15 cellular contexts compared by ENCODE assay signal in genomic region chr4:124019749-124020549, GRCh38.
DNase-seq lines count a peak whose midpoint lies in the region; ATAC-seq and TF ChIP-seq lines count a peak whose summit lies in the region.
"Had no signal": no experiment of that assay in that cellular context is flagged by ENCODE, and none has a peak within 500 bp of the region (broad histone marks: within the 10 kb centered on the region; RNA-seq: fewer than 3 reads in every experiment).

No MANE protein-coding gene starts in this region.

- H3K4me3 ChIP-seq in HEK293 (ENCODE audit: low read depth, low read length): no peak overlapping the region
- no peak overlapping the region for H3K4me3 ChIP-seq in left lung
- H3K4me3 ChIP-seq in stomach: no peak overlapping the region
- H3K4me3 ChIP-seq in MG63: no peak overlapping the region

- H3K27ac ChIP-seq in HEK293 (ENCODE audit: extremely low read depth, low read depth, low read length) (no peak overlapping the region), left lung (peak overlapping the region; percentile 36 to 65), stomach (peak overlapping the region; percentile 59 to 80 (median 68))

- H3K36me3 ChIP-seq in HEK293 (ENCODE audit: control insufficient read depth in 2 of 2, insufficient read depth in 1 of 2, low read length in 2 of 2) (no peaks in the 10 kb centered on the region), left lung (no peaks in the 10 kb centered on the region), stomach (no peaks in the 10 kb centered on the region), MG63 (no peaks in the 10 kb centered on the region)

- no peaks in the 10 kb centered on the region for H3K36me3 Mint-ChIP-seq in chondrocyte (ENCODE audit: low read depth)
- H3K36me3 Mint-ChIP-seq: CD14-positive monocyte, IgD-negative memory B cell, immature natural killer cell had no signal

- H3K4me1 ChIP-seq in HEK293 (ENCODE audit: control insufficient read depth, insufficient read depth, low read length): no peaks in the 10 kb centered on the region
- peaks cover 13 to 16% of the 10 kb centered on the region in 2 donors for H3K4me1 ChIP-seq in left lung
- H3K4me1 ChIP-seq in stomach: peaks cover 0 to 23% (median 11%) of the 10 kb centered on the region in 4 donors

- TF ChIP-seq POLR2A in stomach (IDR thresholded peaks at IDR 0.05): no peak

- TF ChIP-seq CTCF in HEK293 (tag by site-specific recombination; IDR thresholded peaks at IDR 0.05) (no peak), chondrocyte (IDR thresholded peaks at IDR 0.05) (no peak), left lung (IDR thresholded peaks at IDR 0.05) (no peak), stomach (IDR thresholded peaks at IDR 0.05) (no peak)

- CTCF ChIA-PET in HEK293 (lab: Yijun Ruan, JAX): no interaction called here

- ATAC-seq in left lung: peak; percentile 69
- ATAC-seq: activated T-cell treated with anti-CD3 and anti-CD28 coated beads, Interleukin-2, amount 50 U/mL, for 4 hours had no signal

- intact Hi-C loops in left lung (cut with DNase I) (no loop called here), stomach (cut with DNase I; ENCODE audit: low total_unique reads) (no loop called here)

- no peak overlapping the region for H3K4me3 Mint-ChIP-seq in chondrocyte (ENCODE audit: unreplicated experiment)
- H3K4me3 Mint-ChIP-seq: activated T-cell treated with anti-CD3 and anti-CD28 coated beads, Interleukin-2, amount 50 U/mL, for 4 hours had no signal

- H3K4me1 Mint-ChIP-seq in chondrocyte (ENCODE audit: low read depth): peaks cover 22% of the 10 kb centered on the region

- H3K27me3 ChIP-seq in left lung (no peaks in the 10 kb centered on the region), stomach (no peaks in the 10 kb centered on the region), MG63 (no peaks in the 10 kb centered on the region)

- no peaks in the 10 kb centered on the region for H3K27me3 Mint-ChIP-seq in chondrocyte (ENCODE audit: low read depth)
- H3K27me3 Mint-ChIP-seq: IgD-negative memory B cell had no signal

- no peaks in the 10 kb centered on the region for H3K9me3 ChIP-seq in HEK293 (ENCODE audit: control insufficient read depth, insufficient read depth, low read depth, low read length)
- H3K9me3 ChIP-seq in left lung: no peaks in the 10 kb centered on the region
- H3K9me3 ChIP-seq in stomach: no peaks in the 10 kb centered on the region
- H3K9me3 ChIP-seq in MG63: no peaks in the 10 kb centered on the region

- DNase-seq in chondrocyte (ENCODE audit: low spot score) (no peak), left lung (no peak), stomach (no peak), hippocampal formation (lab: John Stamatoyannopoulos, UW) (no peak), NCI-H748 (lab: John Stamatoyannopoulos, UW; ENCODE audit: unreplicated experiment) (no peak), NCI-H526 (lab: John Stamatoyannopoulos, UW) (no peak), MG63 (no peak)
- DNase-seq: activated CD4-positive, CD25-positive, alpha-beta regulatory T cell treated with anti-CD3 and anti-CD28 coated beads, Interleukin-2, amount 50 U/mL, for 72 hours; activated T-cell treated with anti-CD3 and anti-CD28 coated beads, Interleukin-2, amount 50 U/mL, for 4 hours; GF-D8; immature natural killer cell; NCI-H187 treated with DMSO at 0.1 percent for 48 hours had no signal

- H3K27ac Mint-ChIP-seq in chondrocyte (ENCODE audit: unreplicated experiment): peak overlapping the region; percentile 11
- H3K27ac Mint-ChIP-seq: IgD-negative memory B cell had no signal

- 67 to 87% (median 78%) methylated on average over 4 of the region's 4 CpGs for WGBS in stomach, 5 donors

- peaks cover 1% of the 10 kb centered on the region for H3K9me3 Mint-ChIP-seq in chondrocyte (ENCODE audit: low read depth)
- H3K9me3 Mint-ChIP-seq: activated T-cell treated with anti-CD3 and anti-CD28 coated beads, Interleukin-2, amount 50 U/mL, for 4 hours had no signal

- POLR2A ChIA-PET in HEK293 (lab: Yijun Ruan, JAX): interaction anchor here (0.6 kb wide), 1 partner anchor 8 kb away, joined by 3 read pairs; no protein-coding TSS in a partner anchor

- TF ChIP-seq EP300 in stomach (IDR thresholded peaks at IDR 0.05): no peak

TF ChIP-seq in HEK293, 187 proteins besides CTCF, POLR2A, EP300 and RAD21:
- TF ChIP-seq, protein P1, sequence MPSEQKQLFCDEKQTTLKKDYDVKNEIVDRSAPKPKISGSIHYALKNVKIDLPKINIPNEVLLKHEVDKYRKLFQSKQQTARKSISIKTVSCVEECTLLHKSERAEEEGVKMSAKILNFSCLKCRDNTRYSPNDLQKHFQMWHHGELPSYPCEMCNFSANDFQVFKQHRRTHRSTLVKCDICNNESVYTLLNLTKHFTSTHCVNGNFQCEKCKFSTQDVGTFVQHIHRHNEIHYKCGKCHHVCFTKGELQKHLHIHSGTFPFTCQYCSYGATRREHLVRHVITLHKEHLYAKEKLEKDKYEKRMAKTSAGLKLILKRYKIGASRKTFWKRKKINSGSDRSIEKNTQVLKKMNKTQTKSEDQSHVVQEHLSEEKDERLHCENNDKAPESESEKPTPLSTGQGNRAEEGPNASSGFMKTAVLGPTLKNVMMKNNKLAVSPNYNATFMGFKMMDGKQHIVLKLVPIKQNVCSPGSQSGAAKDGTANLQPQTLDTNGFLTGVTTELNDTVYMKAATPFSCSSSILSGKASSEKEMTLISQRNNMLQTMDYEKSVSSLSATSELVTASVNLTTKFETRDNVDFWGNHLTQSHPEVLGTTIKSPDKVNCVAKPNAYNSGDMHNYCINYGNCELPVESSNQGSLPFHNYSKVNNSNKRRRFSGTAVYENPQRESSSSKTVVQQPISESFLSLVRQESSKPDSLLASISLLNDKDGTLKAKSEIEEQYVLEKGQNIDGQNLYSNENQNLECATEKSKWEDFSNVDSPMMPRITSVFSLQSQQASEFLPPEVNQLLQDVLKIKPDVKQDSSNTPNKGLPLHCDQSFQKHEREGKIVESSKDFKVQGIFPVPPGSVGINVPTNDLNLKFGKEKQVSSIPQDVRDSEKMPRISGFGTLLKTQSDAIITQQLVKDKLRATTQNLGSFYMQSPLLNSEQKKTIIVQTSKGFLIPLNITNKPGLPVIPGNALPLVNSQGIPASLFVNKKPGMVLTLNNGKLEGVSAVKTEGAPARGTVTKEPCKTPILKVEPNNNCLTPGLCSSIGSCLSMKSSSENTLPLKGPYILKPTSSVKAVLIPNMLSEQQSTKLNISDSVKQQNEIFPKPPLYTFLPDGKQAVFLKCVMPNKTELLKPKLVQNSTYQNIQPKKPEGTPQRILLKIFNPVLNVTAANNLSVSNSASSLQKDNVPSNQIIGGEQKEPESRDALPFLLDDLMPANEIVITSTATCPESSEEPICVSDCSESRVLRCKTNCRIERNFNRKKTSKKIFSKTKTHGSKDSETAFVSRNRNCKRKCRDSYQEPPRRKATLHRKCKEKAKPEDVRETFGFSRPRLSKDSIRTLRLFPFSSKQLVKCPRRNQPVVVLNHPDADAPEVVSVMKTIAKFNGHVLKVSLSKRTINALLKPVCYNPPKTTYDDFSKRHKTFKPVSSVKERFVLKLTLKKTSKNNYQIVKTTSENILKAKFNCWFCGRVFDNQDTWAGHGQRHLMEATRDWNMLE (tag by site-specific recombination; conservative IDR thresholded peaks at IDR 0.05; ENCODE audit: low read depth): no peak
- peak; percentile 45; the same call in 1 of the 2 replicates for TF ChIP-seq ZIC2 (tag by site-specific recombination; IDR thresholded peaks at IDR 0.05)
TF ChIP-seq in HEK293: peak in this region for 1.
